24 cellular contexts compared by ENCODE assay signal in genomic region chr7:38545977-38546376, GRCh38.
"Had no signal": no experiment of that assay in that cellular context is flagged by ENCODE, and none has a peak within 500 bp of the region (broad histone marks: within the 10 kb centered on the region; RNA-seq: fewer than 3 reads in every experiment).

No MANE protein-coding gene starts in this region.

- H3K36me3 ChIP-seq: gastrocnemius medialis, left lung, ovary, right atrium auricular region, vagina had no signal

- H3K4me3 ChIP-seq: gastrocnemius medialis, left lung, lung, mucosa of descending colon, ovary, right atrium auricular region, smooth muscle cell, vagina had no signal

- H3K27ac ChIP-seq: gastrocnemius medialis, left lung, ovary, right atrium auricular region, vagina had no signal

- ATAC-seq: activated CD8-positive, alpha-beta memory T cell treated with anti-CD3 and anti-CD28 coated beads, Interleukin-2, amount 10 ng/mL, durations not matched to agents 7 days and 5 days; activated CD8-positive, alpha-beta T cell treated with anti-CD3 and anti-CD28 coated beads for 36 hours; gastrocnemius medialis; left lung; mucosa of descending colon; stimulated activated memory B cell treated with anti-CD40 and anti-IgM and Interleukin-4, amounts not matched to agents 10 μg/mL and 1 μg/mL and 100 μg/mL, for 72 hours; stimulated activated naive CD8-positive, alpha-beta T cell treated with anti-CD3 and anti-CD28 coated beads, Interleukin-15, amount 100 ng/mL, for 72 hours had no signal

- H3K27me3 ChIP-seq: gastrocnemius medialis, left lung, ovary, right atrium auricular region, vagina had no signal

- H3K4me1 ChIP-seq: gastrocnemius medialis, left lung, vagina had no signal

- DNase-seq: activated B cell treated with CpG ODN at 0.5 μM for 24 hours; activated CD4-positive, alpha-beta T cell treated with anti-CD3 and anti-CD28 coated beads, Interleukin-2, amount 50 U/mL, for 1 hour; activated CD8-positive, alpha-beta memory T cell treated with anti-CD3 and anti-CD28 coated beads, Interleukin-2, amount 10 ng/mL, durations not matched to agents 7 days and 5 days; activated CD8-positive, alpha-beta T cell treated with anti-CD3 and anti-CD28 coated beads for 36 hours; activated naive CD4-positive, alpha-beta T cell; activated T-cell treated with anti-CD3 and anti-CD28 coated beads, Interleukin-2, amount 50 U/mL, for 48 hours; anterior cingulate cortex; effector CD8-positive, alpha-beta T cell; gastrocnemius medialis; glutamatergic neuron; left lung; mucosa of descending colon; ovary; stimulated activated CD4-positive, alpha-beta T cell treated with anti-CD3 and anti-CD28 coated beads, Interleukin-1b, Interleukin-23, amount 100 ng/mL, for 48 hours; stimulated activated CD4-positive, alpha-beta T cell treated with anti-CD3 and anti-CD28 coated beads, Interleukin-4, amount 100 ng/mL, for 4 hours; stimulated activated CD8-positive, alpha-beta memory T cell treated with anti-CD3 and anti-CD28 coated beads, Interleukin-4, amount 100 ng/mL, for 48 hours; stimulated activated naive CD8-positive, alpha-beta T cell treated with anti-CD3 and anti-CD28 coated beads, Interleukin-15, amount 100 ng/mL, for 72 hours; substantia nigra; T-helper 9 cell had no signal

- H3K4me2 ChIP-seq: smooth muscle cell had no signal

- H3K9me3 ChIP-seq: gastrocnemius medialis, left lung, mucosa of descending colon, right atrium auricular region, vagina had no signal
